ENCODE assay signal across 26 cellular contexts in the genomic region with DNA sequence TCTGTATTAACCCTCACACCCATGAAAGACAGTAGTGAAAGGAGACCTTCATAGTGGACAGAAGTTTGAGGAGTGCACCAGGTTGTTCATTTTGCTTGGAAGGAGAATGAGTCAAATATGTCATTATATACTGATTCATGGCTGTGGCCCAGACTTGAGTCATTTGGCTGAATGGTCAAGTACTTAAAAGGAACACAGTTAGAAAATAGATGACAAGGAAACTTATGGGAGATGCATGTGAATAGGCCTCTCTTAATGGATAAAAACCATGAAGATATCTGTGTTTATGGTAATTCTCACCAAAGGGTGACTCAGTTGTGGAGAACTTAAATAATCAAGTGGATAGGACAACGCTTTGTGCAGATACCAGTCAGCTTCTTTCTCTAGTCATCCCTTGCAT.
"Had no signal": no experiment of that assay in that cellular context is flagged by ENCODE, and none has a peak within 500 bp of the region (broad histone marks: within the 10 kb centered on the region; RNA-seq: fewer than 3 reads in every experiment).

No MANE protein-coding gene starts in this region.

- DNase-seq: activated CD4-positive, alpha-beta T cell treated with anti-CD3 and anti-CD28 coated beads for 48 hours; activated CD4-positive, alpha-beta T cell treated with anti-CD3 and anti-CD28 coated beads, Interleukin-2, amount 50 U/mL, for 4 hours; activated CD4-positive, CD25-positive, alpha-beta regulatory T cell treated with anti-CD3 and anti-CD28 coated beads, Interleukin-2, amount 50 U/mL, for 72 hours; activated CD8-positive, alpha-beta T cell treated with anti-CD3 and anti-CD28 coated beads, Interleukin-2, amount 10 ng/mL, durations not matched to agents 7 days and 5 days; activated effector memory CD4-positive, alpha-beta T cell treated with Interleukin-2 at 50 U/mL for 16 hours; activated naive CD4-positive, alpha-beta T cell treated with Interleukin-2 at 50 U/mL for 16 hours; activated naive CD8-positive, alpha-beta T cell treated with anti-CD3 and anti-CD28 coated beads, Interleukin-2, amount 50 U/mL, for 24 hours; activated T-cell treated with anti-CD3 and anti-CD28 coated beads, Interleukin-2, amount 50 U/mL, for 24 hours; amniotic stem cell; brain microvascular endothelial cell; caudate nucleus; Karpas-422; NCI-H1092; NCI-H1417; NCI-H1930; NCI-H2171; NCI-H345; NCI-H510A; NCI-H526 treated with DMSO at 0.1 percent for 48 hours; NCI-H82; Peyer's patch; SHP77 treated with DMSO at 0.1 percent for 48 hours had no signal

- H3K27ac ChIP-seq: ascending aorta, brain microvascular endothelial cell, Peyer's patch had no signal

- H3K4me1 ChIP-seq: ascending aorta, Peyer's patch had no signal

- H3K27me3 ChIP-seq: ascending aorta, brain microvascular endothelial cell, Peyer's patch had no signal

- H3K36me3 ChIP-seq: ascending aorta, brain microvascular endothelial cell, Peyer's patch had no signal

- ATAC-seq: activated CD8-positive, alpha-beta T cell treated with anti-CD3 and anti-CD28 coated beads, Interleukin-2, amount 10 ng/mL, durations not matched to agents 7 days and 5 days; activated naive CD4-positive, alpha-beta T cell treated with anti-CD3 and anti-CD28 coated beads, Interleukin-2, amount 50 U/mL, for 72 hours; activated naive CD8-positive, alpha-beta T cell treated with anti-CD3 and anti-CD28 coated beads, Interleukin-2, amount 50 U/mL, for 24 hours; K562; WTC11 had no signal

- H3K9me3 ChIP-seq: ascending aorta, Peyer's patch had no signal

- H3K4me3 ChIP-seq: ascending aorta, K562, Peyer's patch had no signal
